ENCODE assay signal across 15 cellular contexts in the genomic region with DNA sequence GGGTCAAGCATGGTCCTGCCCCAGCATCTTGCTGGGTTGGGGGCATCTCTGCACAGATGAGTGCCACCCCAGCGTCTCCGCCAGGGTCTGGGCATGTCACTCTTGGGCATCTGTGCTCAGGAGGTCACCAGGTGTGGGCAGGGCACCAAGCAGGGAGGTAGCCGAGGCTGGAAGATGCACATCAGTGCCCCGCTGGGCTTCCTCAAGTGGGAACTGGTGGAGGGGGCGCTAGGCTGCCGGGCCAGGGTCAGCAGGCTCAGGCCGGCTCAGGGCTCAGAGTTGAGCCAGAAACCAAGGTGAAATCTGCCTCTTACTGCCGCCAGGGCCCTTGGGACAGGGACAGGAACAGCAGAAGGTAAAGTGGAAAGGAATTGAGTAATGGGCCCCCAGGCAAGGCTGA. TPM values are rescaled to one million over a fixed set of nuclear protein-coding genes. Genes with fewer than 3 reads are reported as not detected.
"Had no signal": no experiment of that assay in that cellular context is flagged by ENCODE, and none has a peak within 500 bp of the region (broad histone marks: within the 10 kb centered on the region; RNA-seq: fewer than 3 reads in every experiment).

No MANE protein-coding gene starts in this region.

- H3K9ac ChIP-seq: neural progenitor cell had no signal

- H3K4me2 ChIP-seq: hepatocyte had no signal

- H3K9me3 ChIP-seq: left ventricle myocardium inferior, lower lobe of right lung, pancreas, suprapubic skin, tibial artery, upper lobe of left lung, uterus had no signal

- H2AFZ ChIP-seq: hepatocyte, neural progenitor cell had no signal

- H3K36me3 ChIP-seq: neural progenitor cell, uterus had no signal

- H3K4me1 ChIP-seq: neural progenitor cell, pancreas, uterus had no signal

- H3K4me3 ChIP-seq: coronary artery, hepatocyte, left ventricle myocardium inferior, lower lobe of right lung, neural progenitor cell, pancreas, suprapubic skin, tibial artery, uterus had no signal

- H3K27ac ChIP-seq: coronary artery, hepatocyte, left ventricle myocardium inferior, lower lobe of right lung, neural progenitor cell, pancreas, suprapubic skin, tibial artery, uterus had no signal

- H3K79me2 ChIP-seq: hepatocyte had no signal

- H3K27me3 ChIP-seq: hepatocyte, neural progenitor cell, pancreas, suprapubic skin, upper lobe of left lung, uterus had no signal

RNA-seq across cellular contexts. Expression of gene FUT7, which starts 4.0 kb away (rescaled TPM):
- total RNA-seq: dermis microvascular lymphatic vessel endothelial cell, hepatocyte, left ventricle myocardium inferior, occipital lobe, progenitor cell of endocrine pancreas, renal cortical epithelial cell, uterus had no signal
- polyA plus RNA-seq: hepatocyte had no signal

RNA-seq across cellular contexts. Expression of gene ENTPD2, which starts 17.9 kb away (rescaled TPM):
- total RNA-seq: dermis microvascular lymphatic vessel endothelial cell; natural killer cell treated with Interleukin-12 subunit alpha and Interleukin-12 subunit beta and Interleukin-15 and Interleukin-18, amount 100 ng/mL, for 72 hours had no signal
